Comparison of ENCODE assay signal across 20 cellular contexts in the genomic region with DNA sequence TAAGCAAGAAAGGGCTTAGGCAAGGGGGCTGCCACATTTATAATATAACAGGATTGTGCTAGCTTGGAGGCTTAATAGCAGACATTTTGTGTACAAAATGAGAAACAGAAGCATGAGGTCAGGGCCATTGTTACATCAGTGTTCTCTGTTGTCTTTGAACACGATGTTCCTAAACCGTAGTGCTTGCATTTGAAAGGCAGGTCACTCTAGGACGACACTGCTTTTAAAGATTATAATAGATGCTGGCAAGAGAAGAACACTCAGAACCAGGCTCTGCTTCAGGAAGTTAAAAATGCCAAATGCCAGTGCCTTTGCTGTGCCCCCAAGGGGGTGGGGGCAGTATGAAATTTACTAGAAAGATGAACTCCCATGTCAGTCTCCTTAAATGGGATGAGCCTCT.
A peak's percentile ranks its signal among the peaks of the same experiment; 100 is the strongest.
DNase-seq lines count a peak whose midpoint lies in the region; ATAC-seq and TF ChIP-seq lines count a peak whose summit lies in the region.
"Had no signal": no experiment of that assay in that cellular context is flagged by ENCODE, and none has a peak within 500 bp of the region (broad histone marks: within the 10 kb centered on the region; RNA-seq: fewer than 3 reads in every experiment).

No MANE protein-coding gene starts in this region.

- intact Hi-C loops in esophagus muscularis mucosa (cut with DNase I), result no loop called here
- intact Hi-C loops in heart right ventricle (cut with DNase I), result no loop called here
- intact Hi-C loops in testis (cut with DNase I; ENCODE audit: low total_unique reads), result no loop called here

- no peak overlapping the region for H3K4me3 ChIP-seq in esophagus muscularis mucosa
- no peak overlapping the region for H3K4me3 ChIP-seq in heart right ventricle
- H3K4me3 ChIP-seq in muscle layer of duodenum (ENCODE audit: low read depth in 1 of 2, low read length in 2 of 2), result no peak overlapping the region
- no peak overlapping the region for H3K4me3 ChIP-seq in testis
- H3K4me3 ChIP-seq: SK-N-MC had no signal

- TF ChIP-seq CTCF in esophagus muscularis mucosa (IDR thresholded peaks at IDR 0.05) (no peak), heart right ventricle (IDR thresholded peaks at IDR 0.05) (no peak), testis (IDR thresholded peaks at IDR 0.05) (no peak)

- H3K27ac ChIP-seq in esophagus muscularis mucosa (replicated peaks in 1 of 4) (peak overlapping the region in 3 of 4 donors; percentile 47 to 73 (median 52)), heart right ventricle (peak overlapping the region in 2 of 10 donors; percentile 53 to 59), muscle layer of duodenum (ENCODE audit: low read length) (peak overlapping the region; percentile 24), testis (peak overlapping the region in 1 of 2 donors; percentile 69)
- H3K27ac ChIP-seq: C4-2B, SK-N-MC had no signal

- TF ChIP-seq EP300 in esophagus muscularis mucosa (IDR thresholded peaks at IDR 0.05), result peak; percentile 77

- TF ChIP-seq POLR2A in esophagus muscularis mucosa (IDR thresholded peaks at IDR 0.05; ENCODE audit: low read depth) (no peak), testis (IDR thresholded peaks at IDR 0.05) (no peak)

- peak in 6 of 8 donors; percentile 37 to 92 (median 79) for ATAC-seq in heart right ventricle
- ATAC-seq: HepG2 had no signal

- H3K27me3 ChIP-seq in esophagus muscularis mucosa (no peaks in the 10 kb centered on the region), heart right ventricle (peaks cover 0 to 4% (median 0%) of the 10 kb centered on the region in 7 donors), muscle layer of duodenum (ENCODE audit: low read depth, low read length) (no peaks in the 10 kb centered on the region), testis (no peaks in the 10 kb centered on the region)

- H3K9me3 ChIP-seq in esophagus muscularis mucosa, result no peaks in the 10 kb centered on the region
- no peaks in the 10 kb centered on the region for H3K9me3 ChIP-seq in heart right ventricle
- no peaks in the 10 kb centered on the region for H3K9me3 ChIP-seq in muscle layer of duodenum (ENCODE audit: control insufficient read depth in 1 of 2, low read length in 2 of 2)
- no peaks in the 10 kb centered on the region for H3K9me3 ChIP-seq in testis

- peaks cover 17 to 25% (median 21%) of the 10 kb centered on the region in 4 donors for H3K4me1 ChIP-seq in esophagus muscularis mucosa
- peaks cover 0 to 27% (median 8%) of the 10 kb centered on the region in 9 donors for H3K4me1 ChIP-seq in heart right ventricle
- peaks cover 0 to 6% of the 10 kb centered on the region in 2 donors for H3K4me1 ChIP-seq in muscle layer of duodenum (ENCODE audit: control insufficient read depth in 1 of 2, insufficient read depth in 2 of 2, low read length in 2 of 2)
- peaks cover 15% of the 10 kb centered on the region for H3K4me1 ChIP-seq in testis

- DNase-seq in esophagus muscularis mucosa (ENCODE audit: extremely low spot score), result no peak
- no peak for DNase-seq in heart right ventricle
- DNase-seq in testis, result peak; percentile 18
- DNase-seq in retina, result no peak
- DNase-seq in NCI-H748 treated with DMSO at 0.1 percent for 48 hours (lab: John Stamatoyannopoulos, UW), result no peak
- no peak for DNase-seq in NOMO-1 (lab: John Stamatoyannopoulos, UW; ENCODE audit: unreplicated experiment in 2 of 2)
- DNase-seq: ACHN; DMS79 treated with DMSO at 0.1 percent for 48 hours; HFFc6; KBM-7; NCI-H1417 treated with DMSO at 0.1 percent for 48 hours; NCI-H1930; NCI-H345; NCI-H526; NK-92 treated with Interleukin-12 subunit alpha and Interleukin-12 subunit beta, amount 100 ng/mL, for 24 hours; SHP77 had no signal

- H3K36me3 ChIP-seq in esophagus muscularis mucosa, result no peaks in the 10 kb centered on the region
- H3K36me3 ChIP-seq in heart right ventricle, result no peaks in the 10 kb centered on the region
- no peaks in the 10 kb centered on the region for H3K36me3 ChIP-seq in muscle layer of duodenum (ENCODE audit: control insufficient read depth in 1 of 2, insufficient read depth in 2 of 2, low read length in 2 of 2)
- H3K36me3 ChIP-seq in testis (ENCODE audit: low read depth, missing control alignments), result no peaks in the 10 kb centered on the region

- WGBS in esophagus muscularis mucosa, result 56% methylated on average over 3 of the region's 3 CpGs
- WGBS in heart right ventricle, 2 donors, result 29 to 49% methylated on average over 3 of the region's 3 CpGs
- WGBS in testis, 2 donors, result 27 to 28% methylated on average over 3 of the region's 3 CpGs
